11 cellular contexts compared by ENCODE assay signal in the genomic region with DNA sequence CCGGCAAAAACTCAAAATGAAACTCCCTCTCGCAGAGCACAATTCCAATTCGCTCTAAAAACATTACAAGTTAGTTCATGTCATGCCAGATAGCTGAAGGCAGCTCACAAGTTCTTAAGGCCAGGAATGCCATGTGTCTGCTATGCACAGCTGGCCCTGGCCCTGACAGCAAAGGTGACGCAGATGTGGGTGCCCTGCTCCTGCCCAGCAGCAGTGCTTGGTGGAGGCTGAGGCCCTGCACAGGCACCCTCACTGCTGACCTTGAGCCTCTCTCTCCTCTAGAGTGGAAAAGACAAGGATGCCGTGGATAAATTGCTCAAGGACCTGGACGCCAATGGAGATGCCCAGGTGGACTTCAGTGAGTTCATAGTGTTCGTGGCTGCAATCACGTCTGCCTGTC. TPM values are rescaled to one million over a fixed set of nuclear protein-coding genes. Genes with fewer than 3 reads are reported as not detected.
DNase-seq lines count a peak whose midpoint lies in the region; ATAC-seq and TF ChIP-seq lines count a peak whose summit lies in the region.
"Had no signal": no experiment of that assay in that cellular context is flagged by ENCODE, and none has a peak within 500 bp of the region (broad histone marks: within the 10 kb centered on the region; RNA-seq: fewer than 3 reads in every experiment).

No MANE protein-coding gene starts in this region.

- peaks cover 7% of the 10 kb centered on the region; the same call in 1 of the 2 replicates for H3K36me3 ChIP-seq in GM23338 (ENCODE audit: insufficient read depth)
- H3K36me3 ChIP-seq: SJSA1 had no signal

- no peak overlapping the region for H3K4me3 ChIP-seq in GM23338
- H3K4me3 ChIP-seq: dorsolateral prefrontal cortex, SJSA1 had no signal

- H3K4me1 Mint-ChIP-seq in GM23338, result peaks cover 11% of the 10 kb centered on the region; the same call in 2 of the 3 replicates
- H3K4me1 Mint-ChIP-seq in activated CD8-positive, alpha-beta T cell treated with anti-CD3 and anti-CD28 coated beads for 36 hours (ENCODE audit: low read depth), result peaks cover 70% of the 10 kb centered on the region
- peaks cover 77% of the 10 kb centered on the region for H3K4me1 Mint-ChIP-seq in stimulated activated effector memory CD8-positive, alpha-beta T cell treated with anti-CD3 and anti-CD28 coated beads, Interleukin-12 subunit alpha, Interleukin-12 subunit beta, amount 100 ng/mL, for 72 hours

- no peaks in the 10 kb centered on the region for H3K9me3 Mint-ChIP-seq in GM23338
- no peaks in the 10 kb centered on the region for H3K9me3 Mint-ChIP-seq in activated CD8-positive, alpha-beta T cell treated with anti-CD3 and anti-CD28 coated beads for 36 hours
- no peaks in the 10 kb centered on the region for H3K9me3 Mint-ChIP-seq in stimulated activated effector memory CD8-positive, alpha-beta T cell treated with anti-CD3 and anti-CD28 coated beads, Interleukin-12 subunit alpha, Interleukin-12 subunit beta, amount 100 ng/mL, for 72 hours

- POLR2A ChIA-PET in activated CD8-positive, alpha-beta T cell treated with anti-CD3 and anti-CD28 coated beads for 36 hours (lab: Charles Lee), result interaction anchor here (0.9 to 3.6 kb wide), 9 partner anchors 12 to 83 kb away, joined by 3 to 26 read pairs (median 7); a partner anchor contains a TSS

- H3K27me3 ChIP-seq in GM23338 (ENCODE audit: insufficient read depth), result no peaks in the 10 kb centered on the region
- H3K27me3 ChIP-seq: dorsolateral prefrontal cortex, SJSA1 had no signal

- H3F3A ChIP-seq in GM23338 (replicated peaks; ENCODE audit: low read depth), result no peaks in the 10 kb centered on the region

- no peak overlapping the region for H2AFZ ChIP-seq in GM23338

- no peak overlapping the region for H3K4me2 ChIP-seq in GM23338

- ATAC-seq in GM23338, result no peak
- ATAC-seq in activated CD8-positive, alpha-beta T cell treated with anti-CD3 and anti-CD28 coated beads for 36 hours, result peak; percentile 60
- peak; percentile 60 to 63 for ATAC-seq in left cardiac atrium
- peak; percentile 78 for ATAC-seq in stimulated activated effector memory CD8-positive, alpha-beta T cell treated with anti-CD3 and anti-CD28 coated beads, Interleukin-12 subunit alpha, Interleukin-12 subunit beta, amount 100 ng/mL, for 72 hours
- ATAC-seq in HG03159 (IDR thresholded peaks at IDR 0.05; ENCODE audit: unreplicated experiment), result no peak

- peak overlapping the region; percentile 3; the same call in 1 of the 2 replicates for H3K27ac Mint-ChIP-seq in GM23338
- H3K27ac Mint-ChIP-seq in activated CD8-positive, alpha-beta T cell treated with anti-CD3 and anti-CD28 coated beads for 36 hours, result peak overlapping the region; percentile 92
- H3K27ac Mint-ChIP-seq in stimulated activated effector memory CD8-positive, alpha-beta T cell treated with anti-CD3 and anti-CD28 coated beads, Interleukin-12 subunit alpha, Interleukin-12 subunit beta, amount 100 ng/mL, for 72 hours, result peak overlapping the region; percentile 99

- peaks cover 10% of the 10 kb centered on the region; the same call in 1 of the 2 replicates for H3K79me2 ChIP-seq in GM23338 (replicated peaks; ENCODE audit: insufficient read depth)

- peaks cover 5% of the 10 kb centered on the region for H3K27me3 Mint-ChIP-seq in GM23338 (ENCODE audit: insufficient read depth, low read depth, poor library complexity)
- H3K27me3 Mint-ChIP-seq in activated CD8-positive, alpha-beta T cell treated with anti-CD3 and anti-CD28 coated beads for 36 hours, result no peaks in the 10 kb centered on the region

- no peak overlapping the region for H3K4me3 Mint-ChIP-seq in GM23338
- peak overlapping the region; percentile 38 for H3K4me3 Mint-ChIP-seq in activated CD8-positive, alpha-beta T cell treated with anti-CD3 and anti-CD28 coated beads for 36 hours
- H3K4me3 Mint-ChIP-seq in stimulated activated effector memory CD8-positive, alpha-beta T cell treated with anti-CD3 and anti-CD28 coated beads, Interleukin-12 subunit alpha, Interleukin-12 subunit beta, amount 100 ng/mL, for 72 hours, result peak overlapping the region; percentile 69

- peaks cover 16% of the 10 kb centered on the region; the same call in 1 of the 3 replicates for H3K36me3 Mint-ChIP-seq in GM23338 (ENCODE audit: low read depth)
- peaks cover 1% of the 10 kb centered on the region for H3K36me3 Mint-ChIP-seq in activated CD8-positive, alpha-beta T cell treated with anti-CD3 and anti-CD28 coated beads for 36 hours (ENCODE audit: low read depth)
- peaks cover 20% of the 10 kb centered on the region for H3K36me3 Mint-ChIP-seq in stimulated activated effector memory CD8-positive, alpha-beta T cell treated with anti-CD3 and anti-CD28 coated beads, Interleukin-12 subunit alpha, Interleukin-12 subunit beta, amount 100 ng/mL, for 72 hours

- DNase-seq in GM23338 (ENCODE audit: low spot score) (no peak), left cardiac atrium (no peak), GDM1 (lab: John Stamatoyannopoulos, UW) (no peak), NCI-H2196 (lab: John Stamatoyannopoulos, UW; ENCODE audit: unreplicated experiment) (no peak)
- no peak for DNase-seq in activated CD8-positive, alpha-beta T cell treated with anti-CD3 and anti-CD28 coated beads for 36 hours
- no peak for DNase-seq in stimulated activated effector memory CD8-positive, alpha-beta T cell treated with anti-CD3 and anti-CD28 coated beads, Interleukin-12 subunit alpha, Interleukin-12 subunit beta, amount 100 ng/mL, for 72 hours (ENCODE audit: low spot score in 2 of 2)
- DNase-seq: dorsolateral prefrontal cortex, NCI-H2171 had no signal

- no peak overlapping the region for H3K27ac ChIP-seq in GM23338 (ENCODE audit: low read depth)
- H3K27ac ChIP-seq: dorsolateral prefrontal cortex, SJSA1 had no signal

- H4K20me1 ChIP-seq in GM23338 (replicated peaks; ENCODE audit: insufficient read depth), result no peaks in the 10 kb centered on the region; the same call in 1 of the 2 replicates

- TF ChIP-seq CTCF in GM23338 (conservative IDR thresholded peaks at IDR 0.05; ENCODE audit: low read depth in 2 of 2), result no peak
- no peak for TF ChIP-seq CTCF in activated CD8-positive, alpha-beta T cell treated with anti-CD3 and anti-CD28 coated beads for 36 hours (IDR thresholded peaks at IDR 0.05)

- H3K9me2 ChIP-seq in GM23338 (ENCODE audit: insufficient read depth), result no peaks in the 10 kb centered on the region

- CTCF ChIA-PET in activated CD8-positive, alpha-beta T cell treated with anti-CD3 and anti-CD28 coated beads for 36 hours (lab: Charles Lee), result interaction anchor here (1.2 to 8.5 kb wide), 5 partner anchors 8 to 23 kb away, joined by 3 to 102 read pairs (median 4); a partner anchor contains a TSS

- H3K4me1 ChIP-seq in GM23338 (ENCODE audit: insufficient read depth), result no peaks in the 10 kb centered on the region

- intact Hi-C loops in activated CD8-positive, alpha-beta T cell treated with anti-CD3 and anti-CD28 coated beads for 36 hours (cut with micrococcal nuclease), result no loop called here
- intact Hi-C loops in left cardiac atrium (cut with DNase I), result no loop called here

TF ChIP-seq in GM23338, 12 proteins besides CTCF, POLR2A, EP300 and RAD21:
- TF ChIP-seq POLR2AphosphoS5 (IDR thresholded peaks at IDR 0.05; ENCODE audit: low read depth) (no peak), EZH2phosphoT487 (IDR thresholded peaks at IDR 0.05; ENCODE audit: unreplicated experiment) (no peak)

RNA-seq across cellular contexts. Expression of a gene that starts 2.9 kb away (rescaled TPM):
- total RNA-seq in GM23338 (2014; rRNA removed; shearing (Covaris generic)), result 0.43 TPM in 1 of 2 replicates, not detected in the other
- polyA plus RNA-seq in GM23338 (2016; fragmentation: Nextera tagmentation; extraction: Ambion mirVana), result 0.32 TPM in 1 of 2 replicates, not detected in the other
- total RNA-seq in activated CD8-positive, alpha-beta T cell treated with anti-CD3 and anti-CD28 coated beads for 36 hours, result 1 to 10 TPM; 3.4 to 4.3 TPM
- total RNA-seq in left cardiac atrium, result 1 to 10 TPM in 1 of 2 donors, under 1 TPM in 1; 0.38 to 1.9 TPM
- total RNA-seq: HT1080, SJSA1 had no signal

RNA-seq across cellular contexts. Expression of a gene that starts 13.1 kb away (rescaled TPM):
- total RNA-seq in GM23338 (2014; rRNA removed; shearing (Covaris generic)), result 58.2 and 61.6 TPM in 2 replicates
- 63.4 and 73.8 TPM in 2 replicates for polyA plus RNA-seq in GM23338 (2016; fragmentation: Nextera tagmentation; extraction: Ambion mirVana)
- 10 to 100 TPM; 36.7 to 39.2 TPM for total RNA-seq in activated CD8-positive, alpha-beta T cell treated with anti-CD3 and anti-CD28 coated beads for 36 hours
- 10 to 100 TPM; 45.9 to 52.9 TPM for total RNA-seq in left cardiac atrium

RNA-seq across cellular contexts. Expression of a gene that starts 19.4 kb away (rescaled TPM):
- total RNA-seq in GM23338 (2014; rRNA removed; shearing (Covaris generic)), result 33.7 and 35.2 TPM in 2 replicates
- polyA plus RNA-seq in GM23338 (2016; fragmentation: Nextera tagmentation; extraction: Ambion mirVana), result 23.9 and 26.5 TPM in 2 replicates
- total RNA-seq in activated CD8-positive, alpha-beta T cell treated with anti-CD3 and anti-CD28 coated beads for 36 hours, result 10 to 100 TPM; 19.1 to 21.8 TPM
- total RNA-seq in left cardiac atrium, result 10 to 100 TPM in 1 of 2 donors, 1 to 10 TPM in 1; 7.4 to 10.6 TPM

RNA-seq across cellular contexts. Expression of a gene that starts 56.1 kb away (rescaled TPM):
- 154 and 168 TPM in 2 replicates for total RNA-seq in GM23338 (2014; rRNA removed; shearing (Covaris generic))
- polyA plus RNA-seq in GM23338 (2016; fragmentation: Nextera tagmentation; extraction: Ambion mirVana), result 272 and 288 TPM in 2 replicates
- 100 to 1,000 TPM; 106 to 107 TPM for total RNA-seq in activated CD8-positive, alpha-beta T cell treated with anti-CD3 and anti-CD28 coated beads for 36 hours
- total RNA-seq in left cardiac atrium, result 100 to 1,000 TPM; 234 to 277 TPM

Comparison
In these comparisons a context has a peak if more than half of its experiments do, and no peak if none do; other contexts are left out.
1. ATAC-seq: peak in activated CD8-positive, alpha-beta T cell treated with anti-CD3 and anti-CD28 coated beads for 36 hours (single experiment), left cardiac atrium (2 of 2) and stimulated activated effector memory CD8-positive, alpha-beta T cell treated with anti-CD3 and anti-CD28 coated beads, Interleukin-12 subunit alpha, Interleukin-12 subunit beta, amount 100 ng/mL, for 72 hours (single experiment); none in GM23338 (single experiment) and HG03159 (single experiment).
2. H3K27ac Mint-ChIP-seq: peak in every context shown above with its lines; median percentile 99 in stimulated activated effector memory CD8-positive, alpha-beta T cell treated with anti-CD3 and anti-CD28 coated beads, Interleukin-12 subunit alpha, Interleukin-12 subunit beta, amount 100 ng/mL, for 72 hours; 92 in activated CD8-positive, alpha-beta T cell treated with anti-CD3 and anti-CD28 coated beads for 36 hours; 3 in GM23338.